Comparison of ENCODE assay signal across 8 cellular contexts in genomic region chr9:123679330-123679987, GRCh38.
DNase-seq lines count a peak whose midpoint lies in the region; ATAC-seq and TF ChIP-seq lines count a peak whose summit lies in the region.

No MANE protein-coding gene starts in this region.

- peak; percentile 92 for ATAC-seq in GM21526 (IDR thresholded peaks at IDR 0.05; ENCODE audit: low FRiP score, unreplicated experiment)

- no peak overlapping the region for H3K4me3 ChIP-seq in HL-60 (replicated peaks; ENCODE audit: insufficient read depth, low read length)

- H3K27me3 ChIP-seq in HL-60 (ENCODE audit: insufficient read depth, poor library complexity, severe bottlenecking), result no peaks in the 10 kb centered on the region

- no peak for TF ChIP-seq CTCF in HL-60 (IDR thresholded peaks at IDR 0.05; ENCODE audit: insufficient read depth, low read length)

- peak; percentile 4 to 81 (median 54) for DNase-seq in NCI-H1417 (lab: John Stamatoyannopoulos, UW)
- no peak for DNase-seq in NCI-H1417 treated with DMSO at 0.1 percent for 48 hours (lab: John Stamatoyannopoulos, UW)
- peak in 1 of 2 experiments; percentile 9 for DNase-seq in HL-60 (ENCODE audit: low read depth in 1 of 2, low spot score in 1 of 2)
- DNase-seq in germinal center (ENCODE audit: low spot score), result peak; percentile 66
- no peak for DNase-seq in glomerular visceral epithelial cell (ENCODE audit: extremely low spot score)
- no peak for DNase-seq in dedifferentiated amniotic fluid mesenchymal stem cell (ENCODE audit: extremely low spot score)
- DNase-seq in SW480 (ENCODE audit: low spot score), result no peak

- H3K27ac ChIP-seq in HL-60 (replicated peaks), result peak overlapping the region; percentile 10

Comparison
In these comparisons a context has a peak if more than half of its experiments do, and no peak if none do; other contexts are left out.
1. DNase-seq: peak in NCI-H1417 (3 of 3) and germinal center (single experiment); none in NCI-H1417 treated with DMSO at 0.1 percent for 48 hours (single experiment), glomerular visceral epithelial cell (single experiment), dedifferentiated amniotic fluid mesenchymal stem cell (single experiment) and SW480 (single experiment).